In genomic region chr15:69573815-69574472, GRCh38 we compare ENCODE assay signal across 9 cellular contexts.
DNase-seq lines count a peak whose midpoint lies in the region; ATAC-seq and TF ChIP-seq lines count a peak whose summit lies in the region.
"Had no signal": no experiment of that assay in that cellular context is flagged by ENCODE, and none has a peak within 500 bp of the region (broad histone marks: within the 10 kb centered on the region; RNA-seq: fewer than 3 reads in every experiment).

No MANE protein-coding gene starts in this region.

- intact Hi-C loops in CD14-positive monocyte (cut with micrococcal nuclease), result loop anchor here in 1 of 2 donors (5.0 to 10.0 kb wide), 3 partner anchors 52 to 521 kb away; partner anchors contain the start of gene TLE3
- intact Hi-C loops in posterior vena cava (cut with DNase I), result loop anchor here in 1 of 2 donors (5.0 kb wide), 1 partner anchor 913 kb away; no protein-coding TSS in a partner anchor

- TF ChIP-seq EP300 in suprapubic skin (IDR thresholded peaks at IDR 0.05), result no peak

- TF ChIP-seq CTCF in CD14-positive monocyte (IDR thresholded peaks at IDR 0.05) (no peak), suprapubic skin (IDR thresholded peaks at IDR 0.05) (no peak)

- no peaks in the 10 kb centered on the region for H3K36me3 ChIP-seq in suprapubic skin

- no peaks in the 10 kb centered on the region for H3K9me3 Mint-ChIP-seq in CD14-positive monocyte
- no peaks in the 10 kb centered on the region for H3K9me3 Mint-ChIP-seq in activated naive CD4-positive, alpha-beta T cell treated with anti-CD3 and anti-CD28 coated beads, Interleukin-2, amount 50 U/mL, for 72 hours

- H3K4me3 Mint-ChIP-seq in CD14-positive monocyte, result no peak overlapping the region

- H3K4me1 Mint-ChIP-seq in CD14-positive monocyte, result peaks cover 40% of the 10 kb centered on the region

- peak; percentile 30 for ATAC-seq in SK-N-SH treated with all-trans-retinoic acid at 6 μM for 48 hours
- peak; percentile 96 to 98 for ATAC-seq in activated naive CD4-positive, alpha-beta T cell treated with anti-CD3 and anti-CD28 coated beads, Interleukin-2, amount 50 U/mL, for 72 hours
- no peak for ATAC-seq in GM21381 (IDR thresholded peaks at IDR 0.05; ENCODE audit: unreplicated experiment)

- H3K27ac ChIP-seq in suprapubic skin, result no peak overlapping the region

- no peaks in the 10 kb centered on the region for H3K36me3 Mint-ChIP-seq in CD14-positive monocyte
- H3K36me3 Mint-ChIP-seq in activated naive CD4-positive, alpha-beta T cell treated with anti-CD3 and anti-CD28 coated beads, Interleukin-2, amount 50 U/mL, for 72 hours, result no peaks in the 10 kb centered on the region

- H3K27me3 ChIP-seq in suprapubic skin, result no peaks in the 10 kb centered on the region

- H3K27me3 Mint-ChIP-seq in CD14-positive monocyte (ENCODE audit: low read depth in 3 of 3), result peaks cover 7 to 10% (median 9%) of the 10 kb centered on the region in 3 donors

- WGBS in suprapubic skin, result 75% methylated on average over 13 of the region's 13 CpGs

- no peaks in the 10 kb centered on the region for H3K4me1 ChIP-seq in suprapubic skin

- TF ChIP-seq POLR2A in suprapubic skin (IDR thresholded peaks at IDR 0.05), result no peak

- H3K9me3 ChIP-seq in suprapubic skin, result no peaks in the 10 kb centered on the region

- DNase-seq in CD14-positive monocyte (ENCODE audit: low spot score) (no peak), posterior vena cava (ENCODE audit: low spot score) (peak; percentile 55), NCI-H526 (lab: John Stamatoyannopoulos, UW) (no peak), NCI-H2171 (lab: John Stamatoyannopoulos, UW) (no peak), suprapubic skin (ENCODE audit: low spot score in 2 of 2) (no peak)
- peak in 1 of 2 donors; percentile 61 for DNase-seq in activated naive CD4-positive, alpha-beta T cell treated with anti-CD3 and anti-CD28 coated beads, Interleukin-2, amount 50 U/mL, for 72 hours (ENCODE audit: low spot score in 2 of 2)
- DNase-seq: NCI-H774 had no signal

- no peak overlapping the region for H3K4me3 ChIP-seq in suprapubic skin

- peak overlapping the region; percentile 4 to 88 (median 64) for H3K27ac Mint-ChIP-seq in CD14-positive monocyte
- H3K27ac Mint-ChIP-seq in activated naive CD4-positive, alpha-beta T cell treated with anti-CD3 and anti-CD28 coated beads, Interleukin-2, amount 50 U/mL, for 72 hours, result peak overlapping the region; percentile 65 to 84

TF ChIP-seq in SK-N-SH treated with all-trans-retinoic acid at 6 μM for 48 hours, 23 proteins besides CTCF, POLR2A, EP300 and RAD21:
- TF ChIP-seq ARNTL (CRISPR knock-in tag; IDR thresholded peaks at IDR 0.05; ENCODE audit: borderline replicate concordance, low read depth), result no peak
- TF ChIP-seq GLIS3 (CRISPR knock-in tag; IDR thresholded peaks at IDR 0.05), result no peak
- TF ChIP-seq, protein P1, sequence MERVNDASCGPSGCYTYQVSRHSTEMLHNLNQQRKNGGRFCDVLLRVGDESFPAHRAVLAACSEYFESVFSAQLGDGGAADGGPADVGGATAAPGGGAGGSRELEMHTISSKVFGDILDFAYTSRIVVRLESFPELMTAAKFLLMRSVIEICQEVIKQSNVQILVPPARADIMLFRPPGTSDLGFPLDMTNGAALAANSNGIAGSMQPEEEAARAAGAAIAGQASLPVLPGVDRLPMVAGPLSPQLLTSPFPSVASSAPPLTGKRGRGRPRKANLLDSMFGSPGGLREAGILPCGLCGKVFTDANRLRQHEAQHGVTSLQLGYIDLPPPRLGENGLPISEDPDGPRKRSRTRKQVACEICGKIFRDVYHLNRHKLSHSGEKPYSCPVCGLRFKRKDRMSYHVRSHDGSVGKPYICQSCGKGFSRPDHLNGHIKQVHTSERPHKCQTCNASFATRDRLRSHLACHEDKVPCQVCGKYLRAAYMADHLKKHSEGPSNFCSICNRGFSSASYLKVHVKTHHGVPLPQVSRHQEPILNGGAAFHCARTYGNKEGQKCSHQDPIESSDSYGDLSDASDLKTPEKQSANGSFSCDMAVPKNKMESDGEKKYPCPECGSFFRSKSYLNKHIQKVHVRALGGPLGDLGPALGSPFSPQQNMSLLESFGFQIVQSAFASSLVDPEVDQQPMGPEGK (CRISPR knock-in tag; IDR thresholded peaks at IDR 0.05; ENCODE audit: borderline replicate concordance), result no peak
- 0 out of 2 replicates have a peak, but pooled peaks have one; percentile 20 for TF ChIP-seq ISL1 (CRISPR knock-in tag; IDR thresholded peaks at IDR 0.05)
- TF ChIP-seq, protein P2, sequence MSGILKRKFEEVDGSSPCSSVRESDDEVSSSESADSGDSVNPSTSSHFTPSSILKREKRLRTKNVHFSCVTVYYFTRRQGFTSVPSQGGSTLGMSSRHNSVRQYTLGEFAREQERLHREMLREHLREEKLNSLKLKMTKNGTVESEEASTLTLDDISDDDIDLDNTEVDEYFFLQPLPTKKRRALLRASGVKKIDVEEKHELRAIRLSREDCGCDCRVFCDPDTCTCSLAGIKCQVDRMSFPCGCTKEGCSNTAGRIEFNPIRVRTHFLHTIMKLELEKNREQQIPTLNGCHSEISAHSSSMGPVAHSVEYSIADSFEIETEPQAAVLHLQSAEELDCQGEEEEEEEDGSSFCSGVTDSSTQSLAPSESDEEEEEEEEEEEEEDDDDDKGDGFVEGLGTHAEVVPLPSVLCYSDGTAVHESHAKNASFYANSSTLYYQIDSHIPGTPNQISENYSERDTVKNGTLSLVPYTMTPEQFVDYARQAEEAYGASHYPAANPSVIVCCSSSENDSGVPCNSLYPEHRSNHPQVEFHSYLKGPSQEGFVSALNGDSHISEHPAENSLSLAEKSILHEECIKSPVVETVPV (CRISPR knock-in tag; IDR thresholded peaks at IDR 0.05), result no peak
